In the genomic region with DNA sequence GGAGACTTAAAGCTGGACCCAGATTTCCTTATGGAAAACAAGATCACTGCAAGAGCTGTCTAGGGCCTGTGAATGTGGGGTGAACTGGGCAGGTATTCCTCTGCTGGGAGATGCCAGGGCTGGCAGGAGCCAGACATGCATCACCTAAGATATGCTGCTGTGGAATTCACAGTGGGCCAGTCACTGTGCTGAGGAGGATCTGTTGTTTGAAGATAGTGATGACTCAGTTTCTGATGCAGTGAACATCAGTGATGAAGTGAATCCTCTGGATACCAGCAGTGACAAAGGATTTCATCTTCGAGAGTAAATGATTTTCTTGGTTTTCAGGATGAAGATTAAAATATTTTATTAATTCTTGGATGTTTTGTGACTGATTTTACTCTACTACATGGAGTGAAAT, we compare ENCODE assay signal across 25 cellular contexts. TPM values are rescaled to one million over a fixed set of nuclear protein-coding genes. Genes with fewer than 3 reads are reported as not detected.
A peak's percentile ranks its signal among the peaks of the same experiment; 100 is the strongest.
DNase-seq lines count a peak whose midpoint lies in the region; ATAC-seq and TF ChIP-seq lines count a peak whose summit lies in the region.
"Had no signal": no experiment of that assay in that cellular context is flagged by ENCODE, and none has a peak within 500 bp of the region (broad histone marks: within the 10 kb centered on the region; RNA-seq: fewer than 3 reads in every experiment).

No MANE protein-coding gene starts in this region.

- no peak overlapping the region for H3K9ac ChIP-seq in GM23248
- no peak overlapping the region for H3K9ac ChIP-seq in mesendoderm (ENCODE audit: low read length)
- H3K9ac ChIP-seq: neural progenitor cell had no signal

- H3K9me3 Mint-ChIP-seq in chondrocyte (ENCODE audit: low read depth) = peaks cover 2% of the 10 kb centered on the region
- H3K9me3 Mint-ChIP-seq: neural progenitor cell, WTC11 had no signal

- no peak overlapping the region for H4K8ac ChIP-seq in mesendoderm (ENCODE audit: low read depth, low read length)

- no peak overlapping the region for H2BK120ac ChIP-seq in mesendoderm (ENCODE audit: low read depth, low read length)

- whole genome bisulfite sequencing in GM23248 (ENCODE audit: low coverage in 1 of 2, low lambda C conversion rate in 2 of 2, missing lambda C conversion rate in 2 of 2), 2 experiments = 81 to 97% methylated on average over 1 of the region's 1 CpG
- WGBS in mesendoderm (ENCODE audit: extremely low coverage, insufficient coverage, low lambda C conversion rate) = no CpG with 5 or more reads among the region's 1 CpG

- H3K9me3 ChIP-seq in GM23248 (ENCODE audit: low read depth) = no peaks in the 10 kb centered on the region
- no peaks in the 10 kb centered on the region for H3K9me3 ChIP-seq in lower lobe of right lung
- no peaks in the 10 kb centered on the region for H3K9me3 ChIP-seq in effector memory CD4-positive, alpha-beta T cell (ENCODE audit: control insufficient read depth, low read length)
- H3K9me3 ChIP-seq: SJCRH30, upper lobe of left lung had no signal

- H3K27ac Mint-ChIP-seq in chondrocyte (ENCODE audit: unreplicated experiment) = no peak overlapping the region
- H3K27ac Mint-ChIP-seq: activated CD8-positive, alpha-beta T cell treated with anti-CD3 and anti-CD28 coated beads, Interleukin-2, amount 10 ng/mL, durations not matched to agents 7 days and 5 days; B cell; neural progenitor cell; WTC11 had no signal

- no peaks in the 10 kb centered on the region for H3K4me1 Mint-ChIP-seq in chondrocyte (ENCODE audit: low read depth)
- H3K4me1 Mint-ChIP-seq: B cell, WTC11 had no signal

- no peak overlapping the region for H2AK5ac ChIP-seq in mesendoderm (ENCODE audit: low read length)

- H4K5ac ChIP-seq in mesendoderm (ENCODE audit: low read length) = no peak overlapping the region

- no peak overlapping the region for H3K23ac ChIP-seq in mesendoderm (ENCODE audit: low read length)

- H2AFZ ChIP-seq in GM23248 = no peak overlapping the region
- H2AFZ ChIP-seq: neural progenitor cell had no signal

- no peak overlapping the region for H3K4me3 Mint-ChIP-seq in chondrocyte (ENCODE audit: unreplicated experiment)
- H3K4me3 Mint-ChIP-seq: activated CD8-positive, alpha-beta T cell treated with anti-CD3 and anti-CD28 coated beads, Interleukin-2, amount 10 ng/mL, durations not matched to agents 7 days and 5 days; B cell; neural progenitor cell; WTC11 had no signal

- H4K20me1 ChIP-seq in GM23248 (ENCODE audit: insufficient read depth) = no peaks in the 10 kb centered on the region

- no peaks in the 10 kb centered on the region for H3K27me3 ChIP-seq in GM23248 (replicated peaks; ENCODE audit: insufficient read depth)
- no peaks in the 10 kb centered on the region for H3K27me3 ChIP-seq in mesendoderm (ENCODE audit: insufficient read depth, low read length, poor library complexity)
- no peaks in the 10 kb centered on the region for H3K27me3 ChIP-seq in lower lobe of right lung (ENCODE audit: low read depth)
- no peaks in the 10 kb centered on the region for H3K27me3 ChIP-seq in effector memory CD4-positive, alpha-beta T cell (replicated peaks; ENCODE audit: control insufficient read depth, insufficient read depth, low read length, poor library complexity, severe bottlenecking)
- H3K27me3 ChIP-seq: neural progenitor cell, SJCRH30, upper lobe of left lung had no signal

- no peak overlapping the region for H3K4me3 ChIP-seq in GM23248
- no peak overlapping the region for H3K4me3 ChIP-seq in choroid plexus epithelial cell (ENCODE audit: low read depth, low read length)
- no peak overlapping the region for H3K4me3 ChIP-seq in mesendoderm (ENCODE audit: low read length)
- H3K4me3 ChIP-seq in lower lobe of right lung = no peak overlapping the region
- H3K4me3 ChIP-seq in effector memory CD4-positive, alpha-beta T cell (ENCODE audit: insufficient read depth, low read depth, low read length, poor library complexity, severe bottlenecking) = no peak overlapping the region
- H3K4me3 ChIP-seq: neural progenitor cell, SJCRH30, upper lobe of left lung had no signal

- no peaks in the 10 kb centered on the region for H3K9me2 ChIP-seq in GM23248 (ENCODE audit: insufficient read depth)

- no peaks in the 10 kb centered on the region for H3F3A ChIP-seq in GM23248 (ENCODE audit: insufficient read depth)

- H3K36me3 ChIP-seq in GM23248 (ENCODE audit: low read depth) (no peaks in the 10 kb centered on the region), mesendoderm (ENCODE audit: control insufficient read depth, insufficient read depth, low read length) (no peaks in the 10 kb centered on the region), lower lobe of right lung (no peaks in the 10 kb centered on the region)
- H3K36me3 ChIP-seq in effector memory CD4-positive, alpha-beta T cell (ENCODE audit: control insufficient read depth, insufficient read depth, low read length) = no peaks in the 10 kb centered on the region
- H3K36me3 ChIP-seq: neural progenitor cell, SJCRH30, upper lobe of left lung had no signal

- H3K4ac ChIP-seq in mesendoderm (ENCODE audit: low read depth, low read length) = no peak overlapping the region

- H3K4me2 ChIP-seq in GM23248 (ENCODE audit: unreplicated experiment) = no peak overlapping the region
- no peak overlapping the region for H3K4me2 ChIP-seq in mesendoderm (ENCODE audit: low read length)
- H3K4me2 ChIP-seq: neural progenitor cell had no signal

- H2BK5ac ChIP-seq in mesendoderm (ENCODE audit: low read length) = no peak overlapping the region

- H3K79me2 ChIP-seq in GM23248 (ENCODE audit: insufficient read depth) = no peaks in the 10 kb centered on the region
- no peaks in the 10 kb centered on the region for H3K79me2 ChIP-seq in mesendoderm (ENCODE audit: control insufficient read depth, insufficient read depth, low read length)

- no peaks in the 10 kb centered on the region for H3K27me3 Mint-ChIP-seq in chondrocyte (ENCODE audit: low read depth)
- H3K27me3 Mint-ChIP-seq: B cell had no signal

- no peaks in the 10 kb centered on the region for H3K36me3 Mint-ChIP-seq in chondrocyte (ENCODE audit: low read depth)
- H3K36me3 Mint-ChIP-seq: neural progenitor cell, WTC11 had no signal

- in situ Hi-C loops in GM23248 (cut with MboI) = no loop called here

- no peaks in the 10 kb centered on the region for H3K79me1 ChIP-seq in mesendoderm (ENCODE audit: low read length)

- no peak for ATAC-seq in lower lobe of right lung
- ATAC-seq: activated CD8-positive, alpha-beta T cell treated with anti-CD3 and anti-CD28 coated beads, Interleukin-2, amount 10 ng/mL, durations not matched to agents 7 days and 5 days; WTC11 had no signal

- no peak overlapping the region for H3K18ac ChIP-seq in mesendoderm (ENCODE audit: low read length)

- no peak overlapping the region for H2BK15ac ChIP-seq in mesendoderm (replicated peaks; ENCODE audit: low read depth)

- H3K56ac ChIP-seq in mesendoderm (ENCODE audit: low read length) = no peak overlapping the region

- H3K4me1 ChIP-seq in GM23248 (ENCODE audit: insufficient read depth) (no peaks in the 10 kb centered on the region), mesendoderm (ENCODE audit: control insufficient read depth, low read depth, low read length) (no peaks in the 10 kb centered on the region), lower lobe of right lung (no peaks in the 10 kb centered on the region)
- H3K4me1 ChIP-seq in effector memory CD4-positive, alpha-beta T cell (ENCODE audit: control insufficient read depth, insufficient read depth, low read length, poor library complexity, severe bottlenecking) = no peaks in the 10 kb centered on the region
- H3K4me1 ChIP-seq: neural progenitor cell, SJCRH30, upper lobe of left lung had no signal

- TF ChIP-seq CTCF in choroid plexus epithelial cell (conservative IDR thresholded peaks at IDR 0.05; ENCODE audit: low read depth, low read length) (no peak), lower lobe of right lung (IDR thresholded peaks at IDR 0.05) (no peak), chondrocyte (IDR thresholded peaks at IDR 0.05) (no peak)

- DNase-seq in GM23248 (peak; percentile 43), OCI-M1 (lab: John Stamatoyannopoulos, UW) (peak; percentile 23), choroid plexus epithelial cell (ENCODE audit: low read depth) (peak; percentile 7), mesendoderm (peak; percentile 53), SKM-1 treated with dmso at 0.1 percent for 144 hours (lab: John Stamatoyannopoulos, UW; ENCODE audit: unreplicated experiment) (no peak), lower lobe of right lung (no peak), chondrocyte (ENCODE audit: low spot score) (no peak)
- DNase-seq in effector memory CD4-positive, alpha-beta T cell = no peak
- DNase-seq: activated CD8-positive, alpha-beta T cell treated with anti-CD3 and anti-CD28 coated beads, Interleukin-2, amount 10 ng/mL, durations not matched to agents 7 days and 5 days; activated naive CD4-positive, alpha-beta T cell treated with Interleukin-2 at 50 U/mL for 16 hours; activated T-cell treated with anti-CD3 and anti-CD28 coated beads, Interleukin-2, amount 50 U/mL, for 1 hour; cerebellar nuclear complex; DND-41; effector CD8-positive, alpha-beta T cell; HCEC 1CT; NCI-H146; NCI-H2171; NCI-H526 treated with DMSO at 0.1 percent for 48 hours; SJCRH30; stimulated activated CD4-positive, alpha-beta T cell treated with anti-CD3 and anti-CD28 coated beads, Interleukin-4, amount 100 ng/mL, for 4 hours; T-helper 2 cell; upper lobe of left lung had no signal

- H3K27ac ChIP-seq in GM23248 (no peak overlapping the region), mesendoderm (ENCODE audit: low read depth, low read length) (no peak overlapping the region), lower lobe of right lung (no peak overlapping the region)
- no peak overlapping the region for H3K27ac ChIP-seq in effector memory CD4-positive, alpha-beta T cell (ENCODE audit: insufficient read depth, low read length, poor library complexity, severe bottlenecking)
- H3K27ac ChIP-seq: neural progenitor cell, SJCRH30, upper lobe of left lung had no signal

- intact Hi-C loops in lower lobe of right lung (cut with DNase I) = no loop called here

RNA-seq across cellular contexts. Expression of gene CAMSAP2, which starts 29.9 kb away (rescaled TPM):
- 28.7 and 52.6 TPM in 2 replicates for total RNA-seq in GM23248 (2014; rRNA removed; shearing (Covaris generic))
- 9.9 and 10.9 TPM in 2 replicates for polyA plus RNA-seq in GM23248 (2016; fragmentation: Nextera tagmentation; extraction: Ambion mirVana)
- 18.9 TPM for polyA plus RNA-seq in mesendoderm (2013, experiment 1 of 2)
- 19.1 TPM for polyA plus RNA-seq in mesendoderm (2013, experiment 2 of 2)
- total RNA-seq in lower lobe of right lung (30.7 TPM), chondrocyte (46.7 to 51.8 TPM (median 51.7 TPM) in 3 replicates)

RNA-seq across cellular contexts. Expression of gene DDX59, which starts 39.1 kb away (rescaled TPM):
- total RNA-seq in GM23248 (2014; rRNA removed; shearing (Covaris generic)) = 14.2 and 19.2 TPM in 2 replicates
- 11.8 and 12.2 TPM in 2 replicates for polyA plus RNA-seq in GM23248 (2016; fragmentation: Nextera tagmentation; extraction: Ambion mirVana)
- 14.9 TPM for polyA plus RNA-seq in mesendoderm (2013, experiment 1 of 2)
- 14.2 TPM for polyA plus RNA-seq in mesendoderm (2013, experiment 2 of 2)
- total RNA-seq in lower lobe of right lung (19.6 TPM), chondrocyte (13.3 to 15.9 TPM (median 13.7 TPM) in 3 replicates)

Comparison
In these comparisons a context has a peak if more than half of its experiments do, and no peak if none do; other contexts are left out.
1. DNase-seq: peak in GM23248 (single experiment), OCI-M1 (single experiment), choroid plexus epithelial cell (single experiment) and mesendoderm (single experiment); none in SKM-1 treated with dmso at 0.1 percent for 144 hours (single experiment), lower lobe of right lung (single experiment), effector memory CD4-positive, alpha-beta T cell (0 of 3) and chondrocyte (single experiment).